Comparison of ENCODE assay signal across 8 cellular contexts in the genomic region with DNA sequence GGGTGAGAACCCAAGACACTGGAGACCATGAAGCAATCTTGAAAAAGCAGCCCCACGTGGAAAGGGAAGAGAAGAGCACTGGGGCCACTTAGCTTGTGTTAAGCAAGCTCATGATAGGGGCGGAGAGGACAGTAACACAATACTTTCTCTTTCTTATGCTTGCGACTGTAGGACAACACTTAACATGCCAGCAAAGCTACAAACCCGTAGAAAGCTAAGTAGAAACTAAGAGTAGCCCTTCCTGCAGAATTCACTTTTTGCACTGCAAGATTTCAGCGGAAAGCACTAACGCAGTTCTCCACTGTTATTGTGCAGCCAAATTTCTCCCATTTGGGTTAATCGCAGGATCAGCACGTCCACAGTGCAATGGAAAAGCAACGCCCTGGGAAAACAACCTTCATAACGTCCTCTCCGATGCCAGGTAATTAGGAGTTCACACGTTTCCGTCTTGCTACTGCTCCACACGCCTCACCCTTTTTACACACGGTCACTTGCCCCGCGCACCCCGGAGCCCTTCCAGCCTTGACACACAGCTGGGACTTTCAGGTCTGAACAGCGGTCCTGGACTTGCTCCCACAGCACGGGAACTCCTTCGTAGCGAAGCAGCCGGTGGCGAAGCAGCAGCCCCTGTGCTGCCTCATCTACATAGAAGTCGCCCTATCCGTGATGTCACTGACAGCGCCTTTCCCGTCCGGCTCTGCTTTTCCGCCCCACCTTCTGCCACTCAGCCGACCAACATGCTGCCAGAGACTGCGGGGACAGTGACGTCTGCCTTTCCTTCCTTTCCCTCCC.
A peak's percentile ranks its signal among the peaks of the same experiment; 100 is the strongest.
DNase-seq lines count a peak whose midpoint lies in the region; ATAC-seq lines count a peak whose summit lies in the region.

No MANE protein-coding gene starts in this region.

- H3K27me3 Mint-ChIP-seq in activated CD4-positive, alpha-beta memory T cell treated with anti-CD3 and anti-CD28 coated beads for 36 hours, result peaks cover 7% of the 10 kb centered on the region

- peaks cover 26% of the 10 kb centered on the region for H3K4me1 Mint-ChIP-seq in activated CD4-positive, alpha-beta memory T cell treated with anti-CD3 and anti-CD28 coated beads for 36 hours (ENCODE audit: low read depth)

- H3K9me3 Mint-ChIP-seq in activated CD4-positive, alpha-beta memory T cell treated with anti-CD3 and anti-CD28 coated beads for 36 hours, result no peaks in the 10 kb centered on the region

- intact Hi-C loops in activated CD4-positive, alpha-beta memory T cell treated with anti-CD3 and anti-CD28 coated beads for 36 hours (cut with micrococcal nuclease), result loop anchor here (1.0 to 5.0 kb wide), 5 partner anchors 16 to 297 kb away; no protein-coding TSS in a partner anchor

- H3K27ac Mint-ChIP-seq in activated CD4-positive, alpha-beta memory T cell treated with anti-CD3 and anti-CD28 coated beads for 36 hours, result peak overlapping the region; percentile 97

- no peaks in the 10 kb centered on the region for H3K36me3 Mint-ChIP-seq in activated CD4-positive, alpha-beta memory T cell treated with anti-CD3 and anti-CD28 coated beads for 36 hours

- ATAC-seq in GM19035 (IDR thresholded peaks at IDR 0.05; ENCODE audit: unreplicated experiment) (peak; percentile 67), HG03378 (IDR thresholded peaks at IDR 0.05; ENCODE audit: unreplicated experiment) (peak; percentile 81)

- peak; percentile 59 for DNase-seq in AG08396 (ENCODE audit: low spot score)
- DNase-seq in NCI-H69 (lab: John Stamatoyannopoulos, UW), result peak; percentile 79
- DNase-seq in activated CD4-positive, alpha-beta memory T cell treated with anti-CD3 and anti-CD28 coated beads for 36 hours, result peak; percentile 89
- peak; percentile 92 for DNase-seq in ecto neural progenitor cell (ENCODE audit: low spot score)
- DNase-seq in lung microvascular endothelial cell (ENCODE audit: low read depth in 2 of 2), result peak; percentile 73 to 92
- DNase-seq in stimulated activated CD4-positive, alpha-beta T cell treated with anti-CD3 and anti-CD28 coated beads, TNF-alpha, amount 100 ng/mL, for 4 hours (ENCODE audit: low read depth in 3 of 3), result peak; percentile 33 to 63 (median 33)

- CTCF ChIA-PET in activated CD4-positive, alpha-beta memory T cell treated with anti-CD3 and anti-CD28 coated beads for 36 hours (lab: Charles Lee), result interaction anchor here (1.1 to 1.4 kb wide), 4 partner anchors 12 to 188 kb away, joined by 4 to 5 read pairs (median 4); no protein-coding TSS in a partner anchor

- H3K4me3 Mint-ChIP-seq in activated CD4-positive, alpha-beta memory T cell treated with anti-CD3 and anti-CD28 coated beads for 36 hours, result peak overlapping the region; percentile 85

- POLR2A ChIA-PET in activated CD4-positive, alpha-beta memory T cell treated with anti-CD3 and anti-CD28 coated beads for 36 hours (lab: Charles Lee), result interaction anchor here (0.6 to 7.0 kb wide), 25 partner anchors 10 to 1958 kb away, joined by 3 to 213 read pairs (median 4); no protein-coding TSS in a partner anchor

Comparison
In these comparisons a context has a peak if more than half of its experiments do, and no peak if none do; other contexts are left out.
1. Peak in every context shown above with its lines: DNase-seq and ATAC-seq.
2. DNase-seq: peak in every context shown above with its lines; median percentile 92 in ecto neural progenitor cell; 89 in activated CD4-positive, alpha-beta memory T cell treated with anti-CD3 and anti-CD28 coated beads for 36 hours; 82 in lung microvascular endothelial cell; 79 in NCI-H69; 59 in AG08396; 33 in stimulated activated CD4-positive, alpha-beta T cell treated with anti-CD3 and anti-CD28 coated beads, TNF-alpha, amount 100 ng/mL, for 4 hours.